29 cellular contexts compared by ENCODE assay signal in genomic region chr5:92952243-92952642, GRCh38.
"Had no signal": no experiment of that assay in that cellular context is flagged by ENCODE, and none has a peak within 500 bp of the region (broad histone marks: within the 10 kb centered on the region; RNA-seq: fewer than 3 reads in every experiment).

No MANE protein-coding gene starts in this region.

- H3K27ac ChIP-seq: adrenal gland, body of pancreas, colonic mucosa, dorsolateral prefrontal cortex, esophagus muscularis mucosa, foreskin keratinocyte, gastroesophageal sphincter, heart right ventricle had no signal

- H3K9me3 ChIP-seq: body of pancreas, colonic mucosa had no signal

- H3K36me3 ChIP-seq: adrenal gland, colonic mucosa, esophagus muscularis mucosa, gastroesophageal sphincter, heart right ventricle had no signal

- DNase-seq: activated CD4-positive, alpha-beta memory T cell treated with anti-CD3 and anti-CD28 coated beads for 36 hours; activated CD4-positive, alpha-beta T cell treated with anti-CD3 and anti-CD28 coated beads for 36 hours; activated CD4-positive, alpha-beta T cell treated with anti-CD3 and anti-CD28 coated beads, Interleukin-2, amount 10 ng/mL, durations not matched to agents 24 days and 14 days; activated CD4-positive, CD25-positive, alpha-beta regulatory T cell; activated CD4-positive, CD25-positive, alpha-beta regulatory T cell treated with anti-CD3 and anti-CD28 coated beads, Interleukin-2, amount 50 U/mL, for 72 hours; activated CD8-positive, alpha-beta memory T cell treated with anti-CD3 and anti-CD28 coated beads, Interleukin-2, amount 10 ng/mL, durations not matched to agents 7 days and 5 days; activated CD8-positive, alpha-beta memory T cell treated with anti-CD3 and anti-CD28 coated beads, Interleukin-2, amount 50 U/mL, for 4 hours; activated CD8-positive, alpha-beta T cell treated with anti-CD3 and anti-CD28 coated beads, Interleukin-2, amount 10 ng/mL, durations not matched to agents 7 days and 5 days; activated effector memory CD4-positive, alpha-beta T cell treated with anti-CD3 and anti-CD28 coated beads, Interleukin-2, amount 50 U/mL, for 16 hours; activated naive CD4-positive, alpha-beta T cell treated with anti-CD3 and anti-CD28 coated beads for 36 hours; activated naive CD8-positive, alpha-beta T cell treated with anti-CD3 and anti-CD28 coated beads for 36 hours; activated naive CD8-positive, alpha-beta T cell treated with anti-CD3 and anti-CD28 coated beads, Interleukin-2, amount 50 U/mL, for 24 hours; activated T-cell treated with anti-CD3 and anti-CD28 coated beads, Interleukin-2, amount 50 U/mL, for 1 hour; activated T-cell treated with anti-CD3 and anti-CD28 coated beads, Interleukin-2, amount 50 U/mL, for 48 hours; adrenal gland; amygdala; aorta; body of pancreas; caudate nucleus; colonic mucosa; dorsolateral prefrontal cortex; effector memory CD4-positive, alpha-beta T cell; endodermal cell; erythroblast; foreskin keratinocyte; heart right ventricle; T-helper 2 cell had no signal

- H3K4me3 ChIP-seq: adrenal gland, body of pancreas, colonic mucosa, dorsolateral prefrontal cortex, esophagus muscularis mucosa, gastroesophageal sphincter, heart right ventricle had no signal

- H3K27me3 ChIP-seq: adrenal gland, body of pancreas, colonic mucosa, dorsolateral prefrontal cortex, esophagus muscularis mucosa, gastroesophageal sphincter, heart right ventricle had no signal

- H3K4me1 ChIP-seq: adrenal gland, body of pancreas, colonic mucosa, esophagus muscularis mucosa, foreskin keratinocyte, gastroesophageal sphincter, heart right ventricle had no signal
